ENCODE assay signal across 8 cellular contexts in the genomic region with DNA sequence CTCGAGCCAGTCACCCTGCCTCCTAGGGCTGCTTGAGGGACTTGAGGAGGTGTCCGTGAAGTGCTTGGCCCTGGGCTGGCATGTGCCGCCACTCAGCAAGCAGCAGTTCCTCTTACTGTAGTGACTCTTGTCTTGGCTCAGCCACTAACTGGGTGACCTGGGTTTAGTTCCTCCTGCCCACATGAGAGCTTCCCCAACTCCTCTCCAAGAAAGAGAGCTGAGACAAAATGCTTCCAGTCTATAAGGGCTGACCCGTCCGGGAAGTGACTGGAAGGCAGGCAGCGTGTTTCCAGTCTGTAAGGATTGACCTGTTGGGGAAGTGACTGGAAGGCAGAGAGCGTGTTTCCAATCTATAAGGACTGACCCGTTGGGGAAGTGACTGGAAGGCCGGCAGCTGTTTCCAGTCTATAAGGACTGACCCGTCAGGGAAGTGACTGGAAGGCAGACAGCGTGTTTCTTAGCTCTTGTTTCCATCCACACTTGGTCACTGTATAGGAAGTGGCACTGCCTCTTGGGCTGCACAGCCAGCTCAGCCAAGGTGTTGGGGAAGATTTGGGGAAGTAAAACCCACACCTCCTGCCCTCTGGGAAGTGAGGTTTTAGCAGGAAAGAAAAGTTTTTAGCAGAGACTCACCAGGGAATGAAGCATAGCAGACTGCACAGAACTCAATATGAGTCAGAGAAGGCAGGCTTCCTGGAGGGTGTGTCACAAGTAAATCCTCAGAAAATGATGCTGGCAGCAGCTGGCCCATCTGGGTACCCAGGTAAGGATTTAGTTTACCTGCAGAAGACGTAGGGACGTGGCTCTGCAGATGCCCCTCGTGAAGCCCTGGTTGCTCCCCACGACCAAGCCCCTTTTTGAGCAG. TPM values are rescaled to one million over a fixed set of nuclear protein-coding genes. Genes with fewer than 3 reads are reported as not detected.
A peak's percentile ranks its signal among the peaks of the same experiment; 100 is the strongest.
DNase-seq lines count a peak whose midpoint lies in the region; ATAC-seq, FAIRE-seq and TF ChIP-seq lines count a peak whose summit lies in the region.

No MANE protein-coding gene starts in this region.

- WGBS in liver, result 89% methylated on average over 15 of the region's 15 CpGs
- WGBS in HepG2 (ENCODE audit: low lambda C conversion rate), result 100% methylated on average over 10 of the region's 15 CpGs
- WGBS in GM12878 (ENCODE audit: insufficient coverage, insufficient replicate concordance, low lambda C conversion rate, missing lambda C conversion rate), result 59% methylated on average over 15 of the region's 15 CpGs
- WGBS in right lobe of liver (ENCODE audit: insufficient coverage, low coverage, low lambda C conversion rate, missing lambda C conversion rate), result 81% methylated on average over 10 of the region's 15 CpGs

- intact Hi-C loops in HepG2 (cut with micrococcal nuclease; ENCODE audit: unreplicated experiment), result loop anchor here (10.0 kb wide), 1 partner anchor 51 kb away; a partner anchor contains a TSS
- intact Hi-C loops in GM12878 (cut with micrococcal nuclease; ENCODE audit: unreplicated experiment), result no loop called here
- intact Hi-C loops in right lobe of liver (cut with DNase I), result no loop called here

- SMC1A ChIA-PET in GM12878 (lab: Charles Lee; ENCODE audit: uncharacterized antibody, unreplicated experiment), result interaction anchor here (0.7 to 1.8 kb wide), 10 partner anchors 8 to 79 kb away, joined by 3 to 6 read pairs (median 4); a partner anchor contains a TSS

- no peaks in the 10 kb centered on the region for H3K9me3 ChIP-seq in liver (ENCODE audit: control insufficient read depth in 4 of 4, low read length in 3 of 4)
- H3K9me3 ChIP-seq in HepG2 (ENCODE audit: low read length), result no peaks in the 10 kb centered on the region
- H3K9me3 ChIP-seq in GM12878 (replicated peaks; ENCODE audit: control insufficient read depth, insufficient read depth, low read length), result no peaks in the 10 kb centered on the region
- H3K9me3 ChIP-seq in right lobe of liver, result no peaks in the 10 kb centered on the region

- RAD21 ChIA-PET in GM12878 (lab: Charles Lee; ENCODE audit: unreplicated experiment), result interaction anchor here (0.8 to 1.9 kb wide), 5 partner anchors 29 to 94 kb away, joined by 3 to 6 read pairs (median 3); no protein-coding TSS in a partner anchor

- H3K27ac ChIP-seq in liver (ENCODE audit: low read depth in 1 of 2, low read length in 2 of 2), result peak overlapping the region; percentile 44 to 55
- no peak overlapping the region for H3K27ac ChIP-seq in HepG2 (ENCODE audit: extremely low read length, insufficient read depth, low read length)
- no peak overlapping the region for H3K27ac ChIP-seq in GM12878 (ENCODE audit: control insufficient read depth, insufficient read depth)
- H3K27ac ChIP-seq in right lobe of liver, result peak overlapping the region in 2 of 3 donors; percentile 59 to 60

- DNase-seq in HepG2 (ENCODE audit: low spot score), result no peak
- DNase-seq in GM12878 (ENCODE audit: low read depth, low spot score), result no peak
- DNase-seq in right lobe of liver, result peak in 1 of 3 donors; percentile 74
- DNase-seq in NCI-H2227 treated with DMSO at 0.1 percent for 48 hours (lab: John Stamatoyannopoulos, UW), result no peak
- DNase-seq in NCI-H526 (lab: John Stamatoyannopoulos, UW), result no peak
- DNase-seq in NCI-H1930 (lab: John Stamatoyannopoulos, UW), result no peak

- BruUV-seq in HepG2 (replicated peaks; lab: Mats Ljungman, UMichigan), result no TSS peak
- no TSS peak for BruUV-seq in GM12878 (replicated peaks; lab: Mats Ljungman, UMichigan)

- POLR2A ChIA-PET in HepG2 (lab: Yijun Ruan, JAX) (no interaction called here), GM12878 (lab: Charles Lee) (interaction anchor here (0.5 to 0.9 kb wide), 2 partner anchors 54 to 92 kb away, joined by 3 to 7 read pairs; no protein-coding TSS in a partner anchor)

- in situ Hi-C loops in HepG2 (cut with HindIII; ENCODE audit: extremely low pct_ligation_motif_present, low pct_unique_long_range_greater_than_20kb), result no loop called here
- in situ Hi-C loops in GM12878 (cut with MboI), result no loop called here

- CTCF ChIA-PET in HepG2 (lab: Yijun Ruan, JAX; ENCODE audit: low intra/inter-chr PET ratio, low total read pairs), result no interaction called here
- CTCF ChIA-PET in GM12878 (lab: Yijun Ruan, JAX), result interaction anchor here (0.5 to 2.3 kb wide), 15 partner anchors 10 to 192 kb away, joined by 3 to 10 read pairs (median 4); no protein-coding TSS in a partner anchor

- H2AFZ ChIP-seq in HepG2 (ENCODE audit: low read length) (no peak overlapping the region), GM12878 (ENCODE audit: control insufficient read depth, low read depth, low read length) (no peak overlapping the region)

- no peak for TF ChIP-seq RAD21 in liver (IDR thresholded peaks at IDR 0.05)
- TF ChIP-seq RAD21 in HepG2 (CRISPR knock-in tag; IDR thresholded peaks at IDR 0.05), result no peak
- TF ChIP-seq RAD21 in GM12878 (IDR thresholded peaks at IDR 0.05; ENCODE audit: insufficient read depth, low read depth, low read length), result no peak

- H3K4me3 ChIP-seq in liver (ENCODE audit: low read depth in 1 of 3, low read length in 3 of 3) (no peak overlapping the region), HepG2 (replicated peaks in 1 of 3; ENCODE audit: insufficient read depth in 1 of 3, low read depth in 2 of 3, low read length in 3 of 3) (no peak overlapping the region), GM12878 (no peak overlapping the region), right lobe of liver (no peak overlapping the region)

- no peaks in the 10 kb centered on the region for H3K27me3 ChIP-seq in liver (ENCODE audit: control insufficient read depth in 4 of 4, insufficient read depth in 4 of 4, low read length in 3 of 4)
- H3K27me3 ChIP-seq in HepG2 (ENCODE audit: control insufficient read depth in 1 of 2, insufficient read depth in 2 of 2, low read length in 2 of 2), result no peaks in the 10 kb centered on the region
- no peaks in the 10 kb centered on the region for H3K27me3 ChIP-seq in GM12878 (replicated peaks in 1 of 2; ENCODE audit: control insufficient read depth in 2 of 2, insufficient read depth in 2 of 2, low read length in 1 of 2)
- H3K27me3 ChIP-seq in right lobe of liver, result no peaks in the 10 kb centered on the region

- H4K20me1 ChIP-seq in HepG2 (ENCODE audit: insufficient read depth, low read length), result peaks cover 6% of the 10 kb centered on the region; the same call in 1 of the 2 replicates
- no peaks in the 10 kb centered on the region for H4K20me1 ChIP-seq in GM12878 (ENCODE audit: control insufficient read depth, insufficient read depth)

- FAIRE-seq in HepG2 (lab: Jason Lieb, UNC), result no peak
- FAIRE-seq in GM12878 (lab: Jason Lieb, UNC), result no peak

- H3K9ac ChIP-seq in liver (ENCODE audit: low read depth in 1 of 2, low read length in 2 of 2), result no peak overlapping the region
- H3K9ac ChIP-seq in HepG2 (ENCODE audit: insufficient read depth, low read depth, low read length), result no peak overlapping the region
- no peak overlapping the region for H3K9ac ChIP-seq in GM12878 (ENCODE audit: control insufficient read depth, insufficient read depth, low read length)

- H3K4me2 ChIP-seq in HepG2 (ENCODE audit: low read depth, low read length), result no peak overlapping the region
- no peak overlapping the region for H3K4me2 ChIP-seq in GM12878 (ENCODE audit: control insufficient read depth, insufficient read depth)

- TF ChIP-seq POLR2A in HepG2 (IDR thresholded peaks at IDR 0.05; ENCODE audit: insufficient read depth in 1 of 2, low read depth in 2 of 2, low read length in 2 of 2) (no peak), GM12878 (IDR thresholded peaks at IDR 0.05; ENCODE audit: low read depth, low read length) (no peak), right lobe of liver (IDR thresholded peaks at IDR 0.05) (no peak)

- TF ChIP-seq EP300 in HepG2 (IDR thresholded peaks at IDR 0.05; ENCODE audit: low read depth in 2 of 2, low read length in 2 of 2) (no peak), HepG2 (CRISPR knock-in tag; IDR thresholded peaks at IDR 0.05; ENCODE audit: borderline replicate concordance) (no peak), GM12878 (IDR thresholded peaks at IDR 0.05; ENCODE audit: borderline replicate concordance in 1 of 2, control insufficient read depth in 1 of 2, low read depth in 2 of 2, low read length in 2 of 2) (no peak)

- TF ChIP-seq CTCF in liver (IDR thresholded peaks at IDR 0.05; ENCODE audit: low read depth, low read length, missing input control), result no peak
- TF ChIP-seq CTCF in HepG2 (CRISPR knock-in tag; IDR thresholded peaks at IDR 0.05), result no peak
- no peak for TF ChIP-seq CTCF in GM12878 (IDR thresholded peaks at IDR 0.05 in 2 of 3, conservative IDR thresholded peaks at IDR 0.05 in 1 of 3; ENCODE audit: control insufficient read depth in 2 of 3, extremely low read depth in 1 of 3, insufficient read depth in 1 of 3, low read depth in 3 of 3, low read length in 3 of 3)
- TF ChIP-seq CTCF in right lobe of liver (IDR thresholded peaks at IDR 0.05), result no peak

- H3K36me3 ChIP-seq in liver (ENCODE audit: control insufficient read depth in 4 of 4, insufficient read depth in 3 of 4, low read depth in 1 of 4, low read length in 3 of 4) (peaks cover 11 to 74% (median 18%) of the 10 kb centered on the region in 4 donors), HepG2 (replicated peaks in 1 of 2; ENCODE audit: control insufficient read depth in 1 of 2, insufficient read depth in 2 of 2, low read length in 2 of 2) (peaks cover 49 to 97% of the 10 kb centered on the region in 2 experiments), GM12878 (ENCODE audit: control insufficient read depth in 2 of 2, insufficient read depth in 2 of 2, low read length in 1 of 2) (peaks cover 32 to 81% of the 10 kb centered on the region in 2 experiments), right lobe of liver (peaks cover 6 to 31% (median 18%) of the 10 kb centered on the region in 4 donors)

- H3K79me2 ChIP-seq in HepG2 (ENCODE audit: insufficient read depth, low read length), result no peaks in the 10 kb centered on the region
- H3K79me2 ChIP-seq in GM12878 (ENCODE audit: control insufficient read depth, insufficient read depth, low read length), result no peaks in the 10 kb centered on the region

- peaks cover 0 to 4% (median 0%) of the 10 kb centered on the region in 4 donors for H3K4me1 ChIP-seq in liver (ENCODE audit: control insufficient read depth in 4 of 4, insufficient read depth in 4 of 4, low read length in 3 of 4)
- peaks cover 4% of the 10 kb centered on the region; the same call in 1 of the 2 replicates for H3K4me1 ChIP-seq in HepG2 (ENCODE audit: insufficient read depth, low read length)
- peaks cover 12% of the 10 kb centered on the region for H3K4me1 ChIP-seq in GM12878 (ENCODE audit: control insufficient read depth, insufficient read depth, low read length)
- H3K4me1 ChIP-seq in right lobe of liver, result no peaks in the 10 kb centered on the region

- ATAC-seq in HepG2, result no peak
- peak; percentile 34; the same call in 2 of the 3 replicates for ATAC-seq in GM12878
- peak; percentile 29 to 60 (median 37) for ATAC-seq in right lobe of liver
- ATAC-seq in HG02763 (IDR thresholded peaks at IDR 0.05; ENCODE audit: unreplicated experiment), result no peak

RNA-seq across cellular contexts. Expression of a gene that starts 53.2 kb away (rescaled TPM):
- total RNA-seq in liver (10 to 100 TPM; 22.2 to 84.3 TPM), HepG2 (2016; rRNA removed; fragmentation: Illumina TruSeq; extraction: Trizol) (157 and 178 TPM in 2 replicates), GM12878 (2014; rRNA removed) (52.1 and 52.4 TPM in 2 replicates), GM12878 (2014; rRNA removed; fragmentation: Illumina TruSeq; extraction: Trizol) (69.0 and 78.3 TPM in 2 replicates), GM12878 (2021) (162 and 180 TPM in 2 replicates), right lobe of liver (100 to 1,000 TPM in 1 of 6 experiments, 10 to 100 TPM in 5; 53.7 to 106 (median 90.1) TPM)
- polyA plus RNA-seq in liver (10 to 100 TPM; 51.4 to 68.6 TPM), HepG2 (2011; rRNA removed) (134 and 147 TPM in 2 replicates), GM12878 (2011; rRNA removed) (111 and 145 TPM in 2 replicates), GM12878 (2014; fragmentation: Illumina TruSeq; extraction: Trizol) (106 and 164 TPM in 2 replicates), GM12878 (2014; fragmentation: Nextera tagmentation; extraction: Ambion mirVana) (10 to 100 TPM; 28.8 to 71.9 TPM), GM12878 (2014; rRNA removed) (127 and 129 TPM in 2 replicates), GM12878 (2016; fragmentation: Nextera tagmentation; extraction: Ambion mirVana) (100 to 1,000 TPM; 129 to 140 TPM)
- 30.6 and 37.3 TPM in 2 replicates for total RNA-seq in HepG2 (2016; cell fraction: cytosol; rRNA removed; fragmentation: Illumina TruSeq; extraction: Trizol; ENCODE audit: low read depth)
- total RNA-seq in HepG2 (2016; cell fraction: insoluble cytoplasmic fraction; rRNA removed; fragmentation: Illumina TruSeq; extraction: Trizol), result 154 and 176 TPM in 2 replicates
- total RNA-seq in HepG2 (2016; cell fraction: membrane; rRNA removed; fragmentation: Illumina TruSeq; extraction: Trizol), result 93.6 and 97.6 TPM in 2 replicates
- 106 and 121 TPM in 2 replicates for total RNA-seq in HepG2 (2016; cell fraction: nucleus; rRNA removed; fragmentation: Illumina TruSeq; extraction: Trizol)
- 144 and 156 TPM in 2 replicates for polyA plus RNA-seq in HepG2 (2011; cell fraction: cytosol; rRNA removed)
- polyA plus RNA-seq in HepG2 (2011; cell fraction: nucleus; rRNA removed), result 229 and 231 TPM in 2 replicates
- 92.0 and 152 TPM in 2 replicates for polyA plus RNA-seq in HepG2 (2012)
- 48.0 and 48.3 TPM in 2 replicates for polyA plus RNA-seq in HepG2 (2016; cell fraction: cytosol; fragmentation: Illumina TruSeq; extraction: Trizol; ENCODE audit: low read depth)
- polyA plus RNA-seq in HepG2 (2016; cell fraction: insoluble cytoplasmic fraction; fragmentation: Illumina TruSeq; extraction: Trizol; ENCODE audit: low read depth), result 270 and 301 TPM in 2 replicates
- 80.3 and 83.8 TPM in 2 replicates for polyA plus RNA-seq in HepG2 (2016; cell fraction: membrane; fragmentation: Illumina TruSeq; extraction: Trizol; ENCODE audit: low read depth)
- 218 and 229 TPM in 2 replicates for polyA plus RNA-seq in HepG2 (2016; cell fraction: nucleus; fragmentation: Illumina TruSeq; extraction: Trizol; ENCODE audit: insufficient read depth, low read depth)
- polyA minus RNA-seq in HepG2 (2011; rRNA and poly(A)+ RNA removed; ENCODE audit: low replicate concordance), result 220 and 249 TPM in 2 replicates
- polyA minus RNA-seq in HepG2 (2011; cell fraction: cytosol; rRNA and poly(A)+ RNA removed), result 69.6 and 71.7 TPM in 2 replicates
- polyA minus RNA-seq in HepG2 (2011; cell fraction: nucleus; rRNA and poly(A)+ RNA removed), result 105 and 112 TPM in 2 replicates
- 73.4 and 105 TPM in 2 replicates for total RNA-seq in GM12878 (2013; cell fraction: nucleolus; rRNA removed)
- polyA plus RNA-seq in GM12878 (2011; ENCODE audit: low read depth), result 78.0 TPM
- polyA plus RNA-seq in GM12878 (2011; cell fraction: cytosol; rRNA removed), result 220 and 257 TPM in 2 replicates
- 250 and 304 TPM in 2 replicates for polyA plus RNA-seq in GM12878 (2011; cell fraction: nucleus; rRNA removed)
- 81.9 and 104 TPM in 2 replicates for polyA plus RNA-seq in GM12878 (2012)
- 132 and 134 TPM in 2 replicates for polyA minus RNA-seq in GM12878 (2011; rRNA and poly(A)+ RNA removed)
- 44.8 and 52.4 TPM in 2 replicates for polyA minus RNA-seq in GM12878 (2011; cell fraction: cytosol; rRNA and poly(A)+ RNA removed)
- polyA minus RNA-seq in GM12878 (2011; cell fraction: nucleus; rRNA and poly(A)+ RNA removed), result 114 and 180 TPM in 2 replicates

Comparison
In these comparisons a context has a peak if more than half of its experiments do, and no peak if none do; other contexts are left out.
1. H3K27ac ChIP-seq: peak in liver (2 of 2) and right lobe of liver (2 of 3); none in HepG2 (single experiment) and GM12878 (single experiment).
2. ATAC-seq: peak in GM12878 (single experiment) and right lobe of liver (4 of 4); none in HepG2 (single experiment) and HG02763 (single experiment).